ENCODE assay signal across 12 cellular contexts in the genomic region with DNA sequence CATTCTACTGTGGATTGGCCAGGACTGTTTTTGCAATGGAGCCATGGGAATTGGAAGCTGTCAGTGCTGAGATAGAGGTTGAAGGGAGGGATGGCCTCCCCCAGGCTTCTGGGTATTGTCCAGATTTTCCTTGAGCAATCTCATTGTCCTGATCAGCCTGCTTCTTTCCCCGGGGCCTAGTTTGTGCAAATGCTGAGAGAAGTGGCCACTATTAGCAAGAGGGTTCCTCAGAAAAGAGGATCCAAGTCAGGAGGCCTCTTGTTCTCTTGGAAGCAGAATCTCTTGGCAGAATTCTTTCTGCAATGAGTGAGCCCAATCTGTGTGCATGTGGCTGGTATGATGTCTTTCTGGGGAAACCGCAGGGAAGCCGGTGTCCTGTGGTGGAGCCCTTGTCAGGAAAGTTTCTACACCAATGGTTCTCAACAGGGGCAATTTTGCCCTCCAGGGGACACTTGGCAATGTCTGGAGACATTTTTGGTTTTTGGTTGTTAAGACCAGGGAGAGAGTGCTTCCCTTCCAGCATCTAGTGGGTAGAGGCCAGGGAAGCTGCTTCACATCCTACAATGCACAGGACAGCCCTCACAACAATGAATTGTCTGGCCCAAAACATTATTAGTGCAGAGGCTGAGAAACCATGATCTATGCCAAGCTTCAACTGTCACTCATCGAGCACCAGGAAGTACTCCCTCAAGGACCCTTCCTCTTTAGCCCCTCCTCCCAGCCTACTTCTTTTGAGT. TPM values are rescaled to one million over a fixed set of nuclear protein-coding genes. Genes with fewer than 3 reads are reported as not detected.
A peak's percentile ranks its signal among the peaks of the same experiment; 100 is the strongest.
DNase-seq lines count a peak whose midpoint lies in the region; ATAC-seq and TF ChIP-seq lines count a peak whose summit lies in the region.
"Had no signal": no experiment of that assay in that cellular context is flagged by ENCODE, and none has a peak within 500 bp of the region (broad histone marks: within the 10 kb centered on the region; RNA-seq: fewer than 3 reads in every experiment).

No MANE protein-coding gene starts in this region.

- TF ChIP-seq CTCF in HEK293 (tag by site-specific recombination; IDR thresholded peaks at IDR 0.05) (no peak), astrocyte of the cerebellum (IDR thresholded peaks at IDR 0.05; ENCODE audit: low read depth, low read length, missing control alignments) (no peak), hepatocyte (IDR thresholded peaks at IDR 0.05; ENCODE audit: poor library complexity) (no peak), suprapubic skin (IDR thresholded peaks at IDR 0.05) (no peak), prostate gland (IDR thresholded peaks at IDR 0.05) (no peak)

- H3K27me3 ChIP-seq in hepatocyte = no peaks in the 10 kb centered on the region
- H3K27me3 ChIP-seq in suprapubic skin = no peaks in the 10 kb centered on the region
- H3K27me3 ChIP-seq in prostate gland (replicated peaks; ENCODE audit: insufficient read depth) = no peaks in the 10 kb centered on the region

- in situ Hi-C loops in astrocyte of the cerebellum (cut with HindIII; ENCODE audit: low sequenced_read_pairs) = no loop called here

- POLR2A ChIA-PET in HEK293 (lab: Yijun Ruan, JAX) = no interaction called here

- DNase-seq in astrocyte of the cerebellum (ENCODE audit: low read depth) (peak; percentile 75), hepatocyte (ENCODE audit: low spot score) (no peak), suprapubic skin (ENCODE audit: low spot score in 2 of 2) (no peak), prostate gland (ENCODE audit: low spot score) (no peak)
- DNase-seq in stimulated activated naive CD4-positive, alpha-beta T cell treated with Interleukin-2 at 50 U/mL for 16 hours (lab: John Stamatoyannopoulos, UW) = no peak
- DNase-seq: activated CD4-positive, alpha-beta T cell treated with anti-CD3 and anti-CD28 coated beads, Interleukin-2, amount 50 U/mL, for 48 hours; activated gamma-delta T cell treated with Interleukin-2 at 50 U/mL for 16 hours; central memory CD4-positive, alpha-beta T cell; stimulated activated naive CD8-positive, alpha-beta T cell treated with anti-CD3 and anti-CD28 coated beads, Interleukin-15, amount 100 ng/mL, for 72 hours had no signal

- no peak overlapping the region for H3K4me3 ChIP-seq in HEK293 (ENCODE audit: low read depth, low read length)
- H3K4me3 ChIP-seq in astrocyte of the cerebellum (ENCODE audit: low read depth, low read length) = no peak overlapping the region
- no peak overlapping the region for H3K4me3 ChIP-seq in hepatocyte
- no peak overlapping the region for H3K4me3 ChIP-seq in suprapubic skin
- H3K4me3 ChIP-seq in prostate gland = no peak overlapping the region

- H3K9me2 ChIP-seq in hepatocyte (replicated peaks; ENCODE audit: insufficient read depth) = no peaks in the 10 kb centered on the region

- CTCF ChIA-PET in HEK293 (lab: Yijun Ruan, JAX) = no interaction called here

- no peak for TF ChIP-seq POLR2A in suprapubic skin (IDR thresholded peaks at IDR 0.05)
- TF ChIP-seq POLR2A in prostate gland (IDR thresholded peaks at IDR 0.05) = no peak

- no peaks in the 10 kb centered on the region for H3K36me3 ChIP-seq in HEK293 (ENCODE audit: control insufficient read depth in 2 of 2, insufficient read depth in 1 of 2, low read length in 2 of 2)
- H3K36me3 ChIP-seq in hepatocyte (replicated peaks; ENCODE audit: insufficient read depth, low read depth) = no peaks in the 10 kb centered on the region
- H3K36me3 ChIP-seq in suprapubic skin = no peaks in the 10 kb centered on the region
- H3K36me3 ChIP-seq in prostate gland = no peaks in the 10 kb centered on the region

- WGBS in hepatocyte (ENCODE audit: low lambda C conversion rate, missing lambda C conversion rate) = 78% methylated on average over 4 of the region's 4 CpGs
- 85% methylated on average over 3 of the region's 4 CpGs for WGBS in suprapubic skin
- 89% methylated on average over 4 of the region's 4 CpGs for WGBS in prostate gland

- H3K9me3 ChIP-seq in HEK293 (ENCODE audit: control insufficient read depth, insufficient read depth, low read depth, low read length) = no peaks in the 10 kb centered on the region
- no peaks in the 10 kb centered on the region for H3K9me3 ChIP-seq in hepatocyte (ENCODE audit: low read depth)
- H3K9me3 ChIP-seq in suprapubic skin = no peaks in the 10 kb centered on the region
- H3K9me3 ChIP-seq in prostate gland = no peaks in the 10 kb centered on the region

- H2AFZ ChIP-seq in hepatocyte = no peak overlapping the region

- H3K27ac ChIP-seq in HEK293 (ENCODE audit: extremely low read depth, low read depth, low read length) (no peak overlapping the region), hepatocyte (peak overlapping the region; percentile 28), suprapubic skin (peak overlapping the region; percentile 1), prostate gland (no peak overlapping the region)

- ATAC-seq in GM21723 (IDR thresholded peaks at IDR 0.05; ENCODE audit: unreplicated experiment) = no peak
- ATAC-seq: stimulated activated naive CD8-positive, alpha-beta T cell treated with anti-CD3 and anti-CD28 coated beads, Interleukin-15, amount 100 ng/mL, for 72 hours had no signal

- peak overlapping the region; percentile 0 for H3K4me2 ChIP-seq in hepatocyte

- TF ChIP-seq EP300 in suprapubic skin (IDR thresholded peaks at IDR 0.05) = no peak

- H3K79me2 ChIP-seq in hepatocyte = no peaks in the 10 kb centered on the region

- intact Hi-C loops in prostate gland (cut with DNase I) = no loop called here

- H3K4me1 ChIP-seq in HEK293 (ENCODE audit: control insufficient read depth, insufficient read depth, low read length) (no peaks in the 10 kb centered on the region), hepatocyte (ENCODE audit: insufficient read depth) (peaks cover 9% of the 10 kb centered on the region), suprapubic skin (peaks cover 24% of the 10 kb centered on the region), prostate gland (replicated peaks) (no peaks in the 10 kb centered on the region)

- no peaks in the 10 kb centered on the region for H4K20me1 ChIP-seq in hepatocyte (ENCODE audit: insufficient read depth, poor library complexity, severe bottlenecking)

TF ChIP-seq in HEK293, 187 proteins besides CTCF, POLR2A, EP300 and RAD21:
- TF ChIP-seq ZNF341 (tag by site-specific recombination; IDR thresholded peaks at IDR 0.05; ENCODE audit: low read depth) = no peak
- TF ChIP-seq ZIC2 (tag by site-specific recombination; IDR thresholded peaks at IDR 0.05) = peak; percentile 71
- TF ChIP-seq ZNF133 (tag by site-specific recombination; IDR thresholded peaks at IDR 0.05) = no peak
- TF ChIP-seq ZBTB20 (tag by site-specific recombination; IDR thresholded peaks at IDR 0.05) = no peak
TF ChIP-seq in HEK293: peak in this region for 1.

RNA-seq across cellular contexts. Expression of a gene that starts 2.0 kb away (rescaled TPM):
- total RNA-seq in hepatocyte (64.8 and 67.7 TPM in 2 replicates), suprapubic skin (under 1 TPM in 2 of 4 donors, not detected in 2; 0.26 to 0.96 TPM), prostate gland (under 1 TPM in 1 of 2 donors, not detected in 1; 0.14 TPM)
- polyA plus RNA-seq in hepatocyte = 34.3 and 37.0 TPM in 2 replicates
- total RNA-seq: NCI-H460 had no signal

Comparison
In these comparisons a context has a peak if more than half of its experiments do, and no peak if none do; other contexts are left out.
1. H3K27ac ChIP-seq: peak in hepatocyte (single experiment) and suprapubic skin (single experiment); none in HEK293 (single experiment) and prostate gland (0 of 2).
2. RNA of a gene that starts 2.0 kb away (total RNA-seq): 64.8 to 67.7 TPM in hepatocyte; 0.26 to 0.96 TPM in suprapubic skin and 0.14 TPM in prostate gland; every median in the first group is over 10 times any median in the second.